In genomic region chr22:22700631-22701030, GRCh38 we compare ENCODE assay signal across 18 cellular contexts. TPM values are rescaled to one million over a fixed set of nuclear protein-coding genes. Genes with fewer than 3 reads are reported as not detected.
DNase-seq lines count a peak whose midpoint lies in the region; ATAC-seq and TF ChIP-seq lines count a peak whose summit lies in the region.
"Had no signal": no experiment of that assay in that cellular context is flagged by ENCODE, and none has a peak within 500 bp of the region (broad histone marks: within the 10 kb centered on the region; RNA-seq: fewer than 3 reads in every experiment).

No MANE protein-coding gene starts in this region.

- H3K79me1 ChIP-seq in IMR-90 (ENCODE audit: low read depth in 1 of 2, low read length in 2 of 2): no peaks in the 10 kb centered on the region

- H3K56ac ChIP-seq in IMR-90 (ENCODE audit: extremely low read depth, insufficient read depth, low read length): no peak overlapping the region

- TF ChIP-seq CTCF in IMR-90 (conservative IDR thresholded peaks at IDR 0.05; ENCODE audit: low read depth, low read length) (no peak), type B pancreatic cell (conservative IDR thresholded peaks at IDR 0.05) (no peak)

- in situ Hi-C loops in IMR-90 (cut with MboI; ENCODE audit: low sequenced_read_pairs): no loop called here

- H3K23ac ChIP-seq in IMR-90 (ENCODE audit: low read depth, low read length): no peak overlapping the region

- H3K27ac ChIP-seq in IMR-90 (ENCODE audit: insufficient read depth, low read length): no peak overlapping the region
- H3K27ac ChIP-seq: C4-2B had no signal

- peak; percentile 15 for DNase-seq in activated CD8-positive, alpha-beta memory T cell treated with anti-CD3 and anti-CD28 coated beads, Interleukin-2, amount 50 U/mL, for 48 hours
- DNase-seq in activated CD8-positive, alpha-beta memory T cell treated with anti-CD3 and anti-CD28 coated beads, Interleukin-2, amount 50 U/mL, for 4 hours: no peak
- DNase-seq in IMR-90 (no peak), islet precursor cell (peak; percentile 12), type B pancreatic cell (ENCODE audit: extremely low spot score, unreplicated experiment) (peak; percentile 24)
- no peak for DNase-seq in activated T-cell treated with anti-CD3 and anti-CD28 coated beads, Interleukin-2, amount 50 U/mL, for 72 hours
- DNase-seq: 8988T; ACHN; CD4-positive, alpha-beta memory T cell; DMS153; DMS79 treated with DMSO at 0.1 percent for 48 hours; GDM1; HFFc6 had no signal

- no peak overlapping the region for H3K4ac ChIP-seq in IMR-90 (ENCODE audit: low read depth, low read length)

- no peaks in the 10 kb centered on the region for H3K9me3 Mint-ChIP-seq in type B pancreatic cell
- H3K9me3 Mint-ChIP-seq in activated T-cell treated with anti-CD3 and anti-CD28 coated beads, Interleukin-2, amount 50 U/mL, for 72 hours: no peaks in the 10 kb centered on the region
- H3K9me3 Mint-ChIP-seq: CD4-positive, alpha-beta memory T cell; HFFc6 had no signal

- no peaks in the 10 kb centered on the region for H4K20me1 ChIP-seq in IMR-90 (ENCODE audit: insufficient read depth, low read length)

- H3K36me3 Mint-ChIP-seq in type B pancreatic cell: no peaks in the 10 kb centered on the region
- no peaks in the 10 kb centered on the region for H3K36me3 Mint-ChIP-seq in activated T-cell treated with anti-CD3 and anti-CD28 coated beads, Interleukin-2, amount 50 U/mL, for 72 hours (ENCODE audit: insufficient read depth in 2 of 2)
- H3K36me3 Mint-ChIP-seq: CD4-positive, alpha-beta memory T cell had no signal

- ATAC-seq in IMR-90 (ENCODE audit: low read depth) (no peak), GM21515 (IDR thresholded peaks at IDR 0.05; ENCODE audit: unreplicated experiment) (no peak), HG03565 (IDR thresholded peaks at IDR 0.05; ENCODE audit: unreplicated experiment) (no peak)
- ATAC-seq in activated T-cell treated with anti-CD3 and anti-CD28 coated beads, Interleukin-2, amount 50 U/mL, for 72 hours (replicated peaks in 1 of 2): no peak

- H4K8ac ChIP-seq in IMR-90 (ENCODE audit: low read depth in 2 of 2, low read length in 2 of 2): no peak overlapping the region

- no peak overlapping the region for H2BK15ac ChIP-seq in IMR-90 (ENCODE audit: low read depth, low read length)

- H3K27ac Mint-ChIP-seq in type B pancreatic cell: no peak overlapping the region
- no peak overlapping the region for H3K27ac Mint-ChIP-seq in activated T-cell treated with anti-CD3 and anti-CD28 coated beads, Interleukin-2, amount 50 U/mL, for 72 hours
- H3K27ac Mint-ChIP-seq: CD4-positive, alpha-beta memory T cell; HFFc6 had no signal

- H3K36me3 ChIP-seq in IMR-90 (ENCODE audit: control insufficient read depth, insufficient read depth, low read length): no peaks in the 10 kb centered on the region
- H3K36me3 ChIP-seq: HAP-1 had no signal

- CTCF ChIA-PET in IMR-90 (lab: Yijun Ruan, JAX): no interaction called here

- no peak overlapping the region for H3K14ac ChIP-seq in IMR-90 (replicated peaks; ENCODE audit: low read depth, low read length)

- no peak overlapping the region for H2AK5ac ChIP-seq in IMR-90 (ENCODE audit: low read depth, low read length)

- H3K4me2 ChIP-seq in IMR-90 (ENCODE audit: low read depth, low read length): no peak overlapping the region

- no peaks in the 10 kb centered on the region for H3K4me1 Mint-ChIP-seq in type B pancreatic cell (ENCODE audit: unreplicated experiment)
- no peaks in the 10 kb centered on the region for H3K4me1 Mint-ChIP-seq in activated T-cell treated with anti-CD3 and anti-CD28 coated beads, Interleukin-2, amount 50 U/mL, for 72 hours (ENCODE audit: low read depth)
- H3K4me1 Mint-ChIP-seq: CD4-positive, alpha-beta memory T cell had no signal

- no peak overlapping the region for H2BK120ac ChIP-seq in IMR-90 (ENCODE audit: low read depth, low read length)

- H3K9ac ChIP-seq in IMR-90 (ENCODE audit: low read depth, low read length): no peak overlapping the region

- H3K4me3 ChIP-seq in IMR-90 (ENCODE audit: insufficient read depth, low read depth, low read length): no peak overlapping the region
- H3K4me3 ChIP-seq: HAP-1 had no signal

- no peak overlapping the region for H2BK5ac ChIP-seq in IMR-90 (ENCODE audit: low read depth, low read length, poor library complexity, severe bottlenecking)

- BruUV-seq in IMR-90 (replicated peaks; lab: Mats Ljungman, UMichigan): no TSS peak

- no peaks in the 10 kb centered on the region for H3K9me1 ChIP-seq in IMR-90 (ENCODE audit: insufficient read depth, low read length)

- no CpG with 5 or more reads among the region's 1 CpG for whole genome bisulfite sequencing in IMR-90 (ENCODE audit: extremely low coverage in 2 of 2, insufficient read length in 1 of 2), 2 experiments

- no peaks in the 10 kb centered on the region for H3K9me3 ChIP-seq in IMR-90 (ENCODE audit: control insufficient read depth, insufficient read depth, low read length)
- H3K9me3 ChIP-seq: HAP-1 had no signal

- H2AK9ac ChIP-seq in IMR-90 (replicated peaks; ENCODE audit: low read depth, low read length, poor library complexity): no peak overlapping the region

- H3K18ac ChIP-seq in IMR-90 (ENCODE audit: low read depth, low read length): no peak overlapping the region

- no peak for TF ChIP-seq POLR2A in IMR-90 (IDR thresholded peaks at IDR 0.05; ENCODE audit: low read depth, low read length)

- intact Hi-C loops in IMR-90 (cut with micrococcal nuclease): no loop called here

- dilution Hi-C loops in IMR-90 (cut with HindIII; ENCODE audit: low sequenced_read_pairs, unreplicated experiment): no loop called here

- H4K5ac ChIP-seq in IMR-90 (ENCODE audit: low read depth, low read length): no peak overlapping the region

- peaks cover 2% of the 10 kb centered on the region for H3K27me3 ChIP-seq in IMR-90 (ENCODE audit: control insufficient read depth, insufficient read depth, low read length)

- peaks cover 27% of the 10 kb centered on the region for H3K27me3 Mint-ChIP-seq in type B pancreatic cell
- H3K27me3 Mint-ChIP-seq in activated T-cell treated with anti-CD3 and anti-CD28 coated beads, Interleukin-2, amount 50 U/mL, for 72 hours (ENCODE audit: low read depth): no peaks in the 10 kb centered on the region

- no peaks in the 10 kb centered on the region for H3K4me1 ChIP-seq in IMR-90 (ENCODE audit: control insufficient read depth, insufficient read depth, low read length)
- H3K4me1 ChIP-seq: HAP-1 had no signal

- POLR2A ChIA-PET in IMR-90 (lab: Charles Lee; ENCODE audit: unreplicated experiment): no interaction called here

- no peak overlapping the region for H3K4me3 Mint-ChIP-seq in type B pancreatic cell
- H3K4me3 Mint-ChIP-seq in activated T-cell treated with anti-CD3 and anti-CD28 coated beads, Interleukin-2, amount 50 U/mL, for 72 hours: no peak overlapping the region
- H3K4me3 Mint-ChIP-seq: CD4-positive, alpha-beta memory T cell; HFFc6 had no signal

- no peak overlapping the region for H2BK20ac ChIP-seq in IMR-90 (ENCODE audit: low read depth, low read length)

- no peak overlapping the region for H4K91ac ChIP-seq in IMR-90 (ENCODE audit: insufficient read depth, low read depth, low read length)

- TF ChIP-seq RAD21 in IMR-90 (IDR thresholded peaks at IDR 0.05; ENCODE audit: low read length): no peak

- H2AFZ ChIP-seq in IMR-90 (replicated peaks; ENCODE audit: low read length, poor library complexity): no peak overlapping the region

TF ChIP-seq in IMR-90, 13 proteins besides CTCF, POLR2A, EP300 and RAD21:
- TF ChIP-seq CHD1 (IDR thresholded peaks at IDR 0.05; ENCODE audit: low read depth, low read length) (no peak), MAFK (IDR thresholded peaks at IDR 0.05; ENCODE audit: low read depth, low read length) (peak; percentile 33; the same call in 1 of the 2 replicates)

RNA-seq across cellular contexts. Expression of gene GGTLC2, which starts 56.2 kb away (rescaled TPM):
- total RNA-seq in IMR-90 (2012; rRNA removed) (not detected in 2 replicates), type B pancreatic cell (ENCODE audit: low replicate concordance) (not detected in 2 replicates)
- 0.09 TPM in 1 of 2 replicates, not detected in the other for polyA plus RNA-seq in IMR-90 (2012; rRNA removed)
- polyA plus RNA-seq in IMR-90 (2012; cell fraction: cytosol; rRNA removed): 0.08 TPM in 1 of 2 replicates, not detected in the other
- 0.11 TPM in 1 of 2 replicates, not detected in the other for polyA plus RNA-seq in IMR-90 (2012; cell fraction: nucleus; rRNA removed; ENCODE audit: low replicate concordance)
- not detected for total RNA-seq in activated T-cell treated with anti-CD3 and anti-CD28 coated beads, Interleukin-2, amount 50 U/mL, for 72 hours
- total RNA-seq: CD4-positive, alpha-beta memory T cell; H1; HFFc6 had no signal
- polyA plus RNA-seq: CD4-positive, alpha-beta memory T cell; H1 had no signal

Comparison
In these comparisons a context has a peak if more than half of its experiments do, and no peak if none do; other contexts are left out.
1. DNase-seq: peak in activated CD8-positive, alpha-beta memory T cell treated with anti-CD3 and anti-CD28 coated beads, Interleukin-2, amount 50 U/mL, for 48 hours (single experiment), islet precursor cell (single experiment) and type B pancreatic cell (single experiment); none in activated CD8-positive, alpha-beta memory T cell treated with anti-CD3 and anti-CD28 coated beads, Interleukin-2, amount 50 U/mL, for 4 hours (single experiment), IMR-90 (single experiment) and activated T-cell treated with anti-CD3 and anti-CD28 coated beads, Interleukin-2, amount 50 U/mL, for 72 hours (0 of 2).